8 cellular contexts compared by ENCODE assay signal in genomic region chr2:23385351-23385747, GRCh38. TPM values are rescaled to one million over a fixed set of nuclear protein-coding genes. Genes with fewer than 3 reads are reported as not detected.
DNase-seq lines count a peak whose midpoint lies in the region; ATAC-seq, FAIRE-seq and TF ChIP-seq lines count a peak whose summit lies in the region.

No MANE protein-coding gene starts in this region.

- H3K9me3 ChIP-seq in NT2/D1 (ENCODE audit: insufficient read depth, low read length) = no peaks in the 10 kb centered on the region
- no peaks in the 10 kb centered on the region for H3K9me3 ChIP-seq in right lobe of liver
- no peaks in the 10 kb centered on the region for H3K9me3 ChIP-seq in thoracic aorta

- peaks cover 39% of the 10 kb centered on the region for H3K4me1 Mint-ChIP-seq in chondrocyte (ENCODE audit: low read depth)

- ATAC-seq in GM18505 (IDR thresholded peaks at IDR 0.05; ENCODE audit: unreplicated experiment) = peak; percentile 32
- peak; percentile 32 for ATAC-seq in HG02852 (IDR thresholded peaks at IDR 0.05; ENCODE audit: unreplicated experiment)
- ATAC-seq in right lobe of liver = peak in 2 of 4 donors; percentile 3
- peak; percentile 5 for ATAC-seq in thoracic aorta (ENCODE audit: insufficient number of reproducible peaks, low FRiP score, low read depth)

- in situ Hi-C loops in ACHN (cut with HindIII; ENCODE audit: low pct_ligation_motif_present, low pct_unique_long_range_greater_than_20kb, low sequenced_read_pairs) = no loop called here

- WGBS in right lobe of liver (ENCODE audit: insufficient coverage, low coverage, low lambda C conversion rate, missing lambda C conversion rate) = no CpG with 5 or more reads among the region's 52 CpGs

- H3K9me3 Mint-ChIP-seq in chondrocyte (ENCODE audit: low read depth) = no peaks in the 10 kb centered on the region

- H3K4me3 ChIP-seq in NT2/D1 (ENCODE audit: insufficient read length, low read depth) (peak overlapping the region; percentile 58), right lobe of liver (peak overlapping the region; percentile 56 to 64 (median 59)), thoracic aorta (peak overlapping the region; percentile 88)

- peaks cover 54% of the 10 kb centered on the region for H3K27me3 ChIP-seq in NT2/D1 (ENCODE audit: insufficient read depth, insufficient read length)
- peaks cover 0 to 4% of the 10 kb centered on the region in 2 donors for H3K27me3 ChIP-seq in right lobe of liver
- no peaks in the 10 kb centered on the region for H3K27me3 ChIP-seq in thoracic aorta (replicated peaks; ENCODE audit: insufficient read depth)

- H3K27ac Mint-ChIP-seq in chondrocyte (ENCODE audit: unreplicated experiment) = no peak overlapping the region

- H3K27me3 Mint-ChIP-seq in chondrocyte (ENCODE audit: low read depth) = peaks cover 7% of the 10 kb centered on the region

- H3K27ac ChIP-seq in right lobe of liver (no peak overlapping the region), thoracic aorta (peak overlapping the region; percentile 66 to 75)

- no peak for FAIRE-seq in HTR-8/SVneo (lab: Jason Lieb, UNC)

- H3K4me1 ChIP-seq in NT2/D1 (ENCODE audit: insufficient read depth, insufficient read length) = peaks cover 7% of the 10 kb centered on the region
- peaks cover 0 to 17% (median 0%) of the 10 kb centered on the region in 4 donors for H3K4me1 ChIP-seq in right lobe of liver
- H3K4me1 ChIP-seq in thoracic aorta (ENCODE audit: control insufficient read depth in 1 of 2, low read depth in 2 of 2) = peaks cover 2 to 20% of the 10 kb centered on the region in 2 donors

- peak overlapping the region; percentile 70 for H3K9ac ChIP-seq in NT2/D1 (ENCODE audit: insufficient read length, low read depth)

- H3K36me3 ChIP-seq in NT2/D1 (ENCODE audit: insufficient read depth, insufficient read length, low read length) (no peaks in the 10 kb centered on the region), right lobe of liver (no peaks in the 10 kb centered on the region), thoracic aorta (no peaks in the 10 kb centered on the region)

- intact Hi-C loops in right lobe of liver (cut with DNase I) = no loop called here

- TF ChIP-seq CTCF in chondrocyte (IDR thresholded peaks at IDR 0.05) (no peak), right lobe of liver (IDR thresholded peaks at IDR 0.05) (no peak), thoracic aorta (IDR thresholded peaks at IDR 0.05) (no peak)

- TF ChIP-seq POLR2A in GM18505 (IDR thresholded peaks at IDR 0.05; ENCODE audit: borderline replicate concordance, extremely low read depth, insufficient read depth, insufficient read length) = no peak
- no peak for TF ChIP-seq POLR2A in right lobe of liver (IDR thresholded peaks at IDR 0.05)

- no peaks in the 10 kb centered on the region for H3K36me3 Mint-ChIP-seq in chondrocyte (ENCODE audit: low read depth)

- peak overlapping the region; percentile 59 for H3K4me3 Mint-ChIP-seq in chondrocyte (ENCODE audit: unreplicated experiment)

- DNase-seq in ACHN (peak; percentile 49), NT2/D1 (ENCODE audit: low read depth, low spot score) (no peak), chondrocyte (ENCODE audit: low spot score) (no peak), right lobe of liver (peak in 1 of 3 donors; percentile 25), thoracic aorta (ENCODE audit: low spot score) (no peak), HTR-8/SVneo (ENCODE audit: insufficient read length, low spot score) (no peak)

RNA-seq across cellular contexts. Expression of gene KLHL29, which starts 0.4 kb away (rescaled TPM):
- total RNA-seq in chondrocyte (8.0 to 9.0 TPM (median 8.0 TPM) in 3 replicates), right lobe of liver (10 to 100 TPM in 2 of 6 experiments, 1 to 10 TPM in 4; 1.2 to 10.2 (median 6.4) TPM), thoracic aorta (10 to 100 TPM; 18.5 to 24.4 TPM)

Comparison
In these comparisons a context has a peak if more than half of its experiments do, and no peak if none do; other contexts are left out.
1. H3K27ac ChIP-seq: peak in thoracic aorta (2 of 2); none in right lobe of liver (0 of 3).
2. Peak in every context shown above with its lines, with median percentiles within 50 percentile points of each other: H3K4me3 ChIP-seq.